In genomic region chr10:110376021-110376773, GRCh38 we compare ENCODE assay signal across 13 cellular contexts.
DNase-seq lines count a peak whose midpoint lies in the region; ATAC-seq, FAIRE-seq and TF ChIP-seq lines count a peak whose summit lies in the region.
"Had no signal": no experiment of that assay in that cellular context is flagged by ENCODE, and none has a peak within 500 bp of the region (broad histone marks: within the 10 kb centered on the region; RNA-seq: fewer than 3 reads in every experiment).

No MANE protein-coding gene starts in this region.

- intact Hi-C loops in HepG2 (cut with micrococcal nuclease; ENCODE audit: unreplicated experiment): no loop called here
- intact Hi-C loops in spleen (cut with DNase I; ENCODE audit: low total_unique reads): no loop called here

- no peak for FAIRE-seq in HepG2 (lab: Jason Lieb, UNC)
- FAIRE-seq: colon, D721Med had no signal

- H3K9me3 ChIP-seq in Loucy (ENCODE audit: insufficient read depth, low read depth, low read length) (no peaks in the 10 kb centered on the region), HepG2 (ENCODE audit: low read length) (no peaks in the 10 kb centered on the region), spleen (no peaks in the 10 kb centered on the region)

- H4K20me1 ChIP-seq in Loucy (ENCODE audit: insufficient read depth, low read length, poor library complexity, severe bottlenecking) (no peaks in the 10 kb centered on the region), HepG2 (ENCODE audit: insufficient read depth, low read length) (no peaks in the 10 kb centered on the region)

- H3F3A ChIP-seq in Loucy (ENCODE audit: low read depth): no peaks in the 10 kb centered on the region

- no peak overlapping the region for H3K4me3 ChIP-seq in Loucy (ENCODE audit: low read length, poor library complexity, severe bottlenecking)
- H3K4me3 ChIP-seq in HepG2 (replicated peaks in 1 of 3; ENCODE audit: insufficient read depth in 1 of 3, low read depth in 2 of 3, low read length in 3 of 3): peak overlapping the region in 1 of 3 experiments; percentile 30; a peak in 1 of 6 replicates
- H3K4me3 ChIP-seq in spleen: no peak overlapping the region

- H3K79me2 ChIP-seq in Loucy (ENCODE audit: insufficient read depth, low read length) (no peaks in the 10 kb centered on the region), HepG2 (ENCODE audit: insufficient read depth, low read length) (no peaks in the 10 kb centered on the region)

- H3K4me2 ChIP-seq in Loucy (ENCODE audit: low read depth, low read length, poor library complexity, severe bottlenecking): no peak overlapping the region
- peak overlapping the region; percentile 31 for H3K4me2 ChIP-seq in HepG2 (ENCODE audit: low read depth, low read length)

- H3K27me3 ChIP-seq in Loucy (ENCODE audit: insufficient read depth, low read length, poor library complexity, severe bottlenecking) (no peaks in the 10 kb centered on the region), HepG2 (ENCODE audit: control insufficient read depth in 1 of 2, insufficient read depth in 2 of 2, low read length in 2 of 2) (peaks cover 0 to 9% of the 10 kb centered on the region in 2 experiments; a peak in 2 of 5 replicates), spleen (replicated peaks in 1 of 7) (no peaks in the 10 kb centered on the region)

- TF ChIP-seq EP300 in HepG2 (IDR thresholded peaks at IDR 0.05; ENCODE audit: low read depth in 2 of 2, low read length in 2 of 2) (no peak), HepG2 (CRISPR knock-in tag; IDR thresholded peaks at IDR 0.05; ENCODE audit: borderline replicate concordance) (peak; percentile 37; the same call in 1 of the 2 replicates)

- no peak overlapping the region for H3K9ac ChIP-seq in Loucy (ENCODE audit: low read depth, low read length, poor library complexity, severe bottlenecking)
- no peak overlapping the region for H3K9ac ChIP-seq in HepG2 (ENCODE audit: insufficient read depth, low read depth, low read length)

- DNase-seq in dermis blood vessel endothelial cell (peak; percentile 52), HepG2 (ENCODE audit: low spot score) (peak; percentile 43), spleen (peak; percentile 86), COR-L47 (lab: John Stamatoyannopoulos, UW) (no peak), Ammon's horn (ENCODE audit: low spot score) (no peak), medulla oblongata (ENCODE audit: extremely low spot score) (no peak)
- DNase-seq: activated CD4-positive, alpha-beta T cell treated with anti-CD3 and anti-CD28 coated beads, Interleukin-2, amount 50 U/mL, for 48 hours; activated naive CD8-positive, alpha-beta T cell treated with anti-CD3 and anti-CD28 coated beads for 36 hours; NCI-H2029; substantia nigra had no signal

- H3K4me1 ChIP-seq in Loucy (ENCODE audit: insufficient read depth, low read length, poor library complexity, severe bottlenecking): no peaks in the 10 kb centered on the region
- H3K4me1 ChIP-seq in HepG2 (ENCODE audit: insufficient read depth, low read length): peaks cover 21% of the 10 kb centered on the region
- peaks cover 12 to 52% (median 34%) of the 10 kb centered on the region in 6 donors for H3K4me1 ChIP-seq in spleen

- H2AFZ ChIP-seq in Loucy (ENCODE audit: low read length): no peak overlapping the region
- no peak overlapping the region for H2AFZ ChIP-seq in HepG2 (ENCODE audit: low read length)

- in situ Hi-C loops in HepG2 (cut with HindIII; ENCODE audit: extremely low pct_ligation_motif_present, low pct_unique_long_range_greater_than_20kb): no loop called here

- no TSS peak for BruUV-seq in HepG2 (replicated peaks; lab: Mats Ljungman, UMichigan)

- TF ChIP-seq POLR2A in HepG2 (IDR thresholded peaks at IDR 0.05; ENCODE audit: insufficient read depth in 1 of 2, low read depth in 2 of 2, low read length in 2 of 2): no peak
- TF ChIP-seq POLR2A in spleen (IDR thresholded peaks at IDR 0.05): no peak

- POLR2A ChIA-PET in HepG2 (lab: Yijun Ruan, JAX): no interaction called here

- TF ChIP-seq CTCF in Loucy (conservative IDR thresholded peaks at IDR 0.05; ENCODE audit: low read length) (0 out of 2 replicates have a peak, but pooled peaks have one; percentile 8), HepG2 (CRISPR knock-in tag; IDR thresholded peaks at IDR 0.05) (peak; percentile 40), spleen (IDR thresholded peaks at IDR 0.05 in 8 of 11, conservative IDR thresholded peaks at IDR 0.05 in 3 of 11) (no peak)

- H3K27ac ChIP-seq in HepG2 (ENCODE audit: extremely low read length, insufficient read depth, low read length) (no peak overlapping the region), spleen (peak overlapping the region; percentile 31 to 82 (median 74))

- H3K36me3 ChIP-seq in Loucy (ENCODE audit: insufficient read depth, low read length): no peaks in the 10 kb centered on the region
- H3K36me3 ChIP-seq in HepG2 (replicated peaks in 1 of 2; ENCODE audit: control insufficient read depth in 1 of 2, insufficient read depth in 2 of 2, low read length in 2 of 2): no peaks in the 10 kb centered on the region
- H3K36me3 ChIP-seq in spleen: no peaks in the 10 kb centered on the region

- 31% methylated on average over 13 of the region's 21 CpGs for WGBS in HepG2 (ENCODE audit: low lambda C conversion rate)
- 37 to 52% (median 49%) methylated on average over 19 to 21 of the region's 21 CpGs for WGBS in spleen, 5 donors

- CTCF ChIA-PET in HepG2 (lab: Yijun Ruan, JAX; ENCODE audit: low intra/inter-chr PET ratio, low total read pairs): no interaction called here

- H3K9me2 ChIP-seq in Loucy (replicated peaks; ENCODE audit: low read depth, low read length): no peaks in the 10 kb centered on the region

- no peak for TF ChIP-seq RAD21 in HepG2 (CRISPR knock-in tag; IDR thresholded peaks at IDR 0.05)

- ATAC-seq in HepG2: peak; percentile 88

TF ChIP-seq in HepG2, 621 proteins besides CTCF, POLR2A, EP300 and RAD21 (continues in another document):
- TF ChIP-seq TOE1 (CRISPR knock-in tag; IDR thresholded peaks at IDR 0.05): no peak
- TF ChIP-seq SOX5 (CRISPR knock-in tag; IDR thresholded peaks at IDR 0.05; ENCODE audit: borderline replicate concordance): 0 out of 2 replicates have a peak, but pooled peaks have one; percentile 7
- peak; percentile 53; the same call in 1 of the 2 replicates for TF ChIP-seq GATAD2A (CRISPR knock-in tag; IDR thresholded peaks at IDR 0.05)
- peak; percentile 14; the same call in 1 of the 2 replicates for TF ChIP-seq HNF4A (CRISPR knock-in tag; IDR thresholded peaks at IDR 0.05)
- TF ChIP-seq GABPB1 (CRISPR knock-in tag; IDR thresholded peaks at IDR 0.05): peak; percentile 79
- TF ChIP-seq, protein P1, sequence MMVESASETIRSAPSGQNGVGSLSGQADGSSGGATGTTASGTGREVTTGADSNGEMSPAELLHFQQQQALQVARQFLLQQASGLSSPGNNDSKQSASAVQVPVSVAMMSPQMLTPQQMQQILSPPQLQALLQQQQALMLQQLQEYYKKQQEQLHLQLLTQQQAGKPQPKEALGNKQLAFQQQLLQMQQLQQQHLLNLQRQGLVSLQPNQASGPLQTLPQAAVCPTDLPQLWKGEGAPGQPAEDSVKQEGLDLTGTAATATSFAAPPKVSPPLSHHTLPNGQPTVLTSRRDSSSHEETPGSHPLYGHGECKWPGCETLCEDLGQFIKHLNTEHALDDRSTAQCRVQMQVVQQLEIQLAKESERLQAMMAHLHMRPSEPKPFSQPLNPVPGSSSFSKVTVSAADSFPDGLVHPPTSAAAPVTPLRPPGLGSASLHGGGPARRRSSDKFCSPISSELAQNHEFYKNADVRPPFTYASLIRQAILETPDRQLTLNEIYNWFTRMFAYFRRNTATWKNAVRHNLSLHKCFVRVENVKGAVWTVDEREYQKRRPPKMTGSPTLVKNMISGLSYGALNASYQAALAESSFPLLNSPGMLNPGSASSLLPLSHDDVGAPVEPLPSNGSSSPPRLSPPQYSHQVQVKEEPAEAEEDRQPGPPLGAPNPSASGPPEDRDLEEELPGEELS (CRISPR knock-in tag; IDR thresholded peaks at IDR 0.05): peak; percentile 48
- no peak for TF ChIP-seq ZNF547 (CRISPR knock-in tag; IDR thresholded peaks at IDR 0.05)
- TF ChIP-seq AFF4 (CRISPR knock-in tag; IDR thresholded peaks at IDR 0.05): no peak
- no peak for TF ChIP-seq ZNF773 (CRISPR knock-in tag; IDR thresholded peaks at IDR 0.05; ENCODE audit: borderline replicate concordance)
- TF ChIP-seq ZNF660 (CRISPR knock-in tag; IDR thresholded peaks at IDR 0.05; ENCODE audit: borderline replicate concordance, low read depth): no peak
- TF ChIP-seq ZNF552 (CRISPR knock-in tag; IDR thresholded peaks at IDR 0.05; ENCODE audit: borderline replicate concordance): no peak
- TF ChIP-seq SRSF9 (IDR thresholded peaks at IDR 0.05; ENCODE audit: borderline replicate concordance, insufficient read depth, low read depth, low read length, poor library complexity, severe bottlenecking): no peak
- TF ChIP-seq ZBTB8A (CRISPR knock-in tag; IDR thresholded peaks at IDR 0.05; ENCODE audit: borderline replicate concordance, low read depth): no peak
- no peak for TF ChIP-seq ZNF570 (CRISPR knock-in tag; IDR thresholded peaks at IDR 0.05; ENCODE audit: borderline replicate concordance)
- no peak for TF ChIP-seq ATF7 (IDR thresholded peaks at IDR 0.05)
- TF ChIP-seq ATF7 (CRISPR knock-in tag; IDR thresholded peaks at IDR 0.05): no peak

Comparison
In these comparisons a context has a peak if more than half of its experiments do, and no peak if none do; other contexts are left out.
1. CTCF ChIP-seq: peak in Loucy (single experiment) and HepG2 (single experiment); none in spleen (0 of 11).
2. DNase-seq: peak in dermis blood vessel endothelial cell (single experiment), HepG2 (single experiment) and spleen (single experiment); none in COR-L47 (single experiment), Ammon's horn (single experiment) and medulla oblongata (single experiment).